ENCODE assay signal across 9 cellular contexts in genomic region chr5:6525910-6526309, GRCh38.
DNase-seq lines count a peak whose midpoint lies in the region; ATAC-seq and TF ChIP-seq lines count a peak whose summit lies in the region.
"Had no signal": no experiment of that assay in that cellular context is flagged by ENCODE, and none has a peak within 500 bp of the region (broad histone marks: within the 10 kb centered on the region; RNA-seq: fewer than 3 reads in every experiment).

No MANE protein-coding gene starts in this region.

- CTCF ChIA-PET in HEK293T (lab: Yijun Ruan, JAX) = interaction anchor here (0.6 kb wide), 1 partner anchor 509 kb away, joined by 3 read pairs; no protein-coding TSS in a partner anchor

- POLR2A ChIA-PET in HEK293T (lab: Yijun Ruan, JAX) = no interaction called here

- no peak for ATAC-seq in HG03520 (IDR thresholded peaks at IDR 0.05; ENCODE audit: unreplicated experiment)

- DNase-seq in HEK293T (ENCODE audit: extremely low spot score) (peak; percentile 51), SHP77 treated with DMSO at 0.1 percent for 48 hours (lab: John Stamatoyannopoulos, UW) (peak; percentile 43), iPS-NIHi7 (ENCODE audit: extremely low spot score) (peak; percentile 84), hippocampal formation (lab: John Stamatoyannopoulos, UW) (no peak), GM19238 (ENCODE audit: insufficient read length, low spot score) (no peak), NCI-H1092 treated with DMSO at 0.1 percent for 48 hours (lab: John Stamatoyannopoulos, UW) (no peak)

- no peak overlapping the region for H3K27ac ChIP-seq in C4-2B
- H3K27ac ChIP-seq: SJCRH30 had no signal

- peak; percentile 73 for TF ChIP-seq CTCF in C4-2B (conservative IDR thresholded peaks at IDR 0.05)

TF ChIP-seq in HEK293T, 16 proteins besides CTCF, POLR2A, EP300 and RAD21:
- TF ChIP-seq CTBP1 (IDR thresholded peaks at IDR 0.05; ENCODE audit: borderline replicate concordance) = no peak

Comparison
In these comparisons a context has a peak if more than half of its experiments do, and no peak if none do; other contexts are left out.
1. DNase-seq: peak in HEK293T (single experiment), SHP77 treated with DMSO at 0.1 percent for 48 hours (single experiment) and iPS-NIHi7 (single experiment); none in hippocampal formation (0 of 2), GM19238 (single experiment) and NCI-H1092 treated with DMSO at 0.1 percent for 48 hours (single experiment).